In the genomic region with DNA sequence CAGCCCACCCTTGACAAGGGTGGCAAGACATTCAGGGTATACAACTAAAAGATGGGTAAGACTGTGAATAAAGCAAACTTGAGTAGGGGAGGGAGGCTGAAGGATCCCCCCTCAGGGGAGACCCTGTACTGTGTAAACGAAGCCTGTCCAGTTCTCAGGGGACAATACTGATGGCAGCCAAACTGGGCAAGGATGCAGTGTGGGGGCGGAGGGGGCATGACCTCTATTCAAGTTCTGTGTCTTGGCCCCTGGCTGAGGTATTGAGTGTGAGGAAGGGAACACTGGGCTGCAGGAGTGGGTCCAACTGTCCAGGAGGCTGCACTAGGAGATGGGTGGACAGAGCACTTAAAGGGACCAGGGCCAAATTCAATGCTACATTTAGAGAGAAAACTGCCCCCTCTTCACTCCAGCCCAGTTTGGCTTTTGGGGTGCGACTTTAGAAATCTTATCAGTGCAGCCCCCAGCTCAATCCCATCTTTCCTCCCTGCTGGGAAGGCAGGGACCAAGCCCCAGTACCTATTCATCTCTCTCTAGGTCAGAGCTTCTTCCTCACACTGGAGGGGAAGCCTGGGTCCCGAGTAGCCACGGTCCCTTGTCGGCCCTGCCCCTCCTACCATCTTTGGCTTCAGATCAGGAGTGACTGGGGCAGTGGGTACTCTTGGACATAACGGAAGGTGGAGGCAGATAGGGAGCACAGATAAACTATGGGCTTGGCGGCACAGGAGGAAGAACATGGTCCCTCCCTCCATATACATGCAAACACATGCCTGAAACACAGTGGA, we compare ENCODE assay signal across 32 cellular contexts. TPM values are rescaled to one million over a fixed set of nuclear protein-coding genes. Genes with fewer than 3 reads are reported as not detected.
DNase-seq lines count a peak whose midpoint lies in the region; ATAC-seq and TF ChIP-seq lines count a peak whose summit lies in the region.
"Had no signal": no experiment of that assay in that cellular context is flagged by ENCODE, and none has a peak within 500 bp of the region (broad histone marks: within the 10 kb centered on the region; RNA-seq: fewer than 3 reads in every experiment).

No MANE protein-coding gene starts in this region.

- in situ Hi-C loops in mammary epithelial cell (cut with MboI; ENCODE audit: low sequenced_read_pairs in 2 of 2), result no loop called here

- H3K4me1 Mint-ChIP-seq in T-helper 1 cell treated with Interleukin-12 subunit alpha and Interleukin-12 subunit beta and Interleukin-4 antibody, amounts not matched to agents 30 μg/mL and 1 μg/mL, for 36 hours (ENCODE audit: low read depth), result no peaks in the 10 kb centered on the region
- peaks cover 1% of the 10 kb centered on the region for H3K4me1 Mint-ChIP-seq in stimulated activated effector memory CD8-positive, alpha-beta T cell treated with anti-CD3 and anti-CD28 coated beads, Interleukin-12 subunit alpha, Interleukin-12 subunit beta, amount 100 ng/mL, for 72 hours
- H3K4me1 Mint-ChIP-seq: immature natural killer cell had no signal

- H3K36me3 ChIP-seq in Karpas-422 (ENCODE audit: insufficient read depth, low read length), result peaks cover 13% of the 10 kb centered on the region
- H3K36me3 ChIP-seq in mammary epithelial cell (ENCODE audit: insufficient read depth, low read length), result peaks cover 21% of the 10 kb centered on the region
- H3K36me3 ChIP-seq in mucosa of descending colon (ENCODE audit: low read depth), result peaks cover 17% of the 10 kb centered on the region

- no peak overlapping the region for H3K9ac ChIP-seq in Karpas-422 (ENCODE audit: low read length)
- H3K9ac ChIP-seq in mammary epithelial cell (ENCODE audit: insufficient read depth, low read length), result no peak overlapping the region

- H2AFZ ChIP-seq in Karpas-422 (ENCODE audit: low read length), result no peak overlapping the region
- H2AFZ ChIP-seq in mammary epithelial cell (ENCODE audit: low read depth, low read length), result no peak overlapping the region

- H3K4me3 ChIP-seq in Karpas-422 (ENCODE audit: low read length) (no peak overlapping the region), mammary epithelial cell (replicated peaks in 1 of 3; ENCODE audit: insufficient read depth in 1 of 3, low read depth in 2 of 3, low read length in 3 of 3) (no peak overlapping the region), mucosa of descending colon (no peak overlapping the region)
- H3K4me3 ChIP-seq: esophagus muscularis mucosa, spleen had no signal

- no peaks in the 10 kb centered on the region for H3K9me2 ChIP-seq in Karpas-422 (replicated peaks; ENCODE audit: insufficient read depth, low read length)

- no peaks in the 10 kb centered on the region for H3K27me3 Mint-ChIP-seq in T-helper 1 cell treated with Interleukin-12 subunit alpha and Interleukin-12 subunit beta and Interleukin-4 antibody, amounts not matched to agents 30 μg/mL and 1 μg/mL, for 36 hours (ENCODE audit: low read depth)
- H3K27me3 Mint-ChIP-seq: naive B cell had no signal

- H3K27me3 ChIP-seq in Karpas-422 (ENCODE audit: low read length) (no peaks in the 10 kb centered on the region), mammary epithelial cell (ENCODE audit: insufficient read depth, low read length) (no peaks in the 10 kb centered on the region)
- H3K27me3 ChIP-seq: brain microvascular endothelial cell, esophagus muscularis mucosa, spleen had no signal

- intact Hi-C loops in mammary epithelial cell (cut with micrococcal nuclease) (no loop called here), mucosa of descending colon (cut with DNase I, micrococcal nuclease) (no loop called here)

- no peaks in the 10 kb centered on the region for H3K9me3 Mint-ChIP-seq in T-helper 1 cell treated with Interleukin-12 subunit alpha and Interleukin-12 subunit beta and Interleukin-4 antibody, amounts not matched to agents 30 μg/mL and 1 μg/mL, for 36 hours
- H3K9me3 Mint-ChIP-seq in stimulated activated effector memory CD8-positive, alpha-beta T cell treated with anti-CD3 and anti-CD28 coated beads, Interleukin-12 subunit alpha, Interleukin-12 subunit beta, amount 100 ng/mL, for 72 hours, result no peaks in the 10 kb centered on the region
- H3K9me3 Mint-ChIP-seq: activated T-cell treated with anti-CD3 and anti-CD28 coated beads, Interleukin-2, amount 50 U/mL, for 4 hours; immature natural killer cell; naive B cell had no signal

- dilution Hi-C loops in mammary epithelial cell (cut with HindIII; ENCODE audit: low sequenced_read_pairs), result no loop called here

- DNase-seq in T-helper 1 cell (no peak), Karpas-422 (no peak), mammary epithelial cell (no peak), mucosa of descending colon (no peak), NCI-H226 (no peak)
- no peak for DNase-seq in stimulated activated effector memory CD8-positive, alpha-beta T cell treated with anti-CD3 and anti-CD28 coated beads, Interleukin-12 subunit alpha, Interleukin-12 subunit beta, amount 100 ng/mL, for 72 hours (ENCODE audit: low spot score in 2 of 2)
- DNase-seq: activated CD4-positive, CD25-positive, alpha-beta regulatory T cell treated with anti-CD3 and anti-CD28 coated beads, Interleukin-2, amount 50 U/mL, for 72 hours; activated CD8-positive, alpha-beta memory T cell treated with anti-CD3 and anti-CD28 coated beads for 24 hours; activated naive CD4-positive, alpha-beta T cell treated with Interleukin-2 at 50 U/mL for 16 hours; activated T-cell treated with anti-CD3 and anti-CD28 coated beads, Interleukin-2, amount 50 U/mL, for 4 hours; brain microvascular endothelial cell; COR-L47; DMS79 treated with DMSO at 0.1 percent for 48 hours; effector CD4-positive, alpha-beta T cell; hippocampal formation; immature natural killer cell; naive B cell; NCI-H1048; NCI-H1930; retina; SHP77; spleen; stimulated activated CD4-positive, alpha-beta T cell treated with anti-CD3 and anti-CD28 coated beads, Interleukin-4, amount 100 ng/mL, for 1 hour; stimulated activated naive CD4-positive, alpha-beta T cell treated with Interleukin-2 at 50 U/mL for 16 hours had no signal

- H4K20me1 ChIP-seq in Karpas-422 (ENCODE audit: insufficient read depth, low read depth, low read length), result no peaks in the 10 kb centered on the region
- no peaks in the 10 kb centered on the region for H4K20me1 ChIP-seq in mammary epithelial cell (ENCODE audit: insufficient read depth, low read length)

- H3K36me3 Mint-ChIP-seq in T-helper 1 cell treated with Interleukin-12 subunit alpha and Interleukin-12 subunit beta and Interleukin-4 antibody, amounts not matched to agents 30 μg/mL and 1 μg/mL, for 36 hours (ENCODE audit: low read depth), result peaks cover 26% of the 10 kb centered on the region
- peaks cover 70% of the 10 kb centered on the region for H3K36me3 Mint-ChIP-seq in stimulated activated effector memory CD8-positive, alpha-beta T cell treated with anti-CD3 and anti-CD28 coated beads, Interleukin-12 subunit alpha, Interleukin-12 subunit beta, amount 100 ng/mL, for 72 hours

- H3K4me1 ChIP-seq in Karpas-422 (ENCODE audit: low read length) (peaks cover 26% of the 10 kb centered on the region), mammary epithelial cell (ENCODE audit: insufficient read depth, low read length) (no peaks in the 10 kb centered on the region), mucosa of descending colon (ENCODE audit: low read depth) (no peaks in the 10 kb centered on the region)

- H3K4me3 Mint-ChIP-seq in T-helper 1 cell treated with Interleukin-12 subunit alpha and Interleukin-12 subunit beta and Interleukin-4 antibody, amounts not matched to agents 30 μg/mL and 1 μg/mL, for 36 hours, result no peak overlapping the region
- H3K4me3 Mint-ChIP-seq in stimulated activated effector memory CD8-positive, alpha-beta T cell treated with anti-CD3 and anti-CD28 coated beads, Interleukin-12 subunit alpha, Interleukin-12 subunit beta, amount 100 ng/mL, for 72 hours, result no peak overlapping the region
- H3K4me3 Mint-ChIP-seq: activated T-cell treated with anti-CD3 and anti-CD28 coated beads, Interleukin-2, amount 50 U/mL, for 4 hours; immature natural killer cell had no signal

- H3K79me2 ChIP-seq in Karpas-422 (ENCODE audit: low read length), result no peaks in the 10 kb centered on the region
- H3K79me2 ChIP-seq in mammary epithelial cell (ENCODE audit: insufficient read depth, low read length), result no peaks in the 10 kb centered on the region

- CTCF ChIA-PET in mammary epithelial cell (lab: Charles Lee; ENCODE audit: low non-redundant PET), result no interaction called here

- H3K4me2 ChIP-seq in Karpas-422 (ENCODE audit: low read depth, low read length, poor library complexity, severe bottlenecking) (no peak overlapping the region), mammary epithelial cell (ENCODE audit: insufficient read depth, low read depth, low read length) (no peak overlapping the region)

- no peak for ATAC-seq in stimulated activated effector memory CD8-positive, alpha-beta T cell treated with anti-CD3 and anti-CD28 coated beads, Interleukin-12 subunit alpha, Interleukin-12 subunit beta, amount 100 ng/mL, for 72 hours
- no peak for ATAC-seq in mucosa of descending colon
- no peak for ATAC-seq in GM19463 (IDR thresholded peaks at IDR 0.05; ENCODE audit: unreplicated experiment)
- ATAC-seq: activated T-cell treated with anti-CD3 and anti-CD28 coated beads, Interleukin-2, amount 50 U/mL, for 4 hours; left lobe of liver had no signal

- BruUV-seq in mammary epithelial cell (replicated peaks; lab: Mats Ljungman, UMichigan), result TSS peak; percentile 4

- WGBS in mammary epithelial cell (ENCODE audit: low coverage, missing lambda C conversion rate), result 77% methylated on average over 7 of the region's 8 CpGs

- peak overlapping the region; percentile 49 for H3K27ac Mint-ChIP-seq in T-helper 1 cell treated with Interleukin-12 subunit alpha and Interleukin-12 subunit beta and Interleukin-4 antibody, amounts not matched to agents 30 μg/mL and 1 μg/mL, for 36 hours
- H3K27ac Mint-ChIP-seq in stimulated activated effector memory CD8-positive, alpha-beta T cell treated with anti-CD3 and anti-CD28 coated beads, Interleukin-12 subunit alpha, Interleukin-12 subunit beta, amount 100 ng/mL, for 72 hours, result peak overlapping the region; percentile 79

- TF ChIP-seq CTCF in mammary epithelial cell (conservative IDR thresholded peaks at IDR 0.05 in 1 of 2, IDR thresholded peaks at IDR 0.05 in 1 of 2; ENCODE audit: extremely low read depth in 1 of 2, insufficient read depth in 1 of 2, low read depth in 1 of 2, low read length in 2 of 2) (no peak), mucosa of descending colon (IDR thresholded peaks at IDR 0.05) (no peak)

- H3K27ac ChIP-seq in Karpas-422 (ENCODE audit: low read length) (0 out of 2 replicates have a peak overlapping the region, but pooled peaks have one; percentile 38), mammary epithelial cell (ENCODE audit: insufficient read depth, low read depth, low read length) (no peak overlapping the region)
- H3K27ac ChIP-seq: brain microvascular endothelial cell, esophagus muscularis mucosa had no signal

- no peaks in the 10 kb centered on the region for H3K9me3 ChIP-seq in Karpas-422 (ENCODE audit: low read length)
- no peaks in the 10 kb centered on the region for H3K9me3 ChIP-seq in mammary epithelial cell (replicated peaks; ENCODE audit: insufficient read depth, low read length)
- no peaks in the 10 kb centered on the region for H3K9me3 ChIP-seq in mucosa of descending colon
- H3K9me3 ChIP-seq: esophagus muscularis mucosa, spleen had no signal

RNA-seq across cellular contexts. Expression of gene SLC39A5, which starts 11.8 kb away (rescaled TPM):
- 0.61 TPM in 1 of 2 replicates, not detected in the other for total RNA-seq in Karpas-422 (2014; rRNA removed; shearing (Covaris generic); ENCODE audit: low replicate concordance)
- total RNA-seq in mammary epithelial cell (under 1 TPM in 1 of 2 donors, not detected in 1; 0.45 TPM), mucosa of descending colon (100 to 1,000 TPM in 2 of 3 donors, 10 to 100 TPM in 1; 88.4 to 298 (median 129) TPM)
- not detected for polyA plus RNA-seq in mammary epithelial cell
- polyA minus RNA-seq in mammary epithelial cell, result not detected
- total RNA-seq: A172, esophagus muscularis mucosa, frontal cortex, H4, osteocyte had no signal
- polyA plus RNA-seq: immature natural killer cell had no signal

RNA-seq across cellular contexts. Expression of gene ANKRD52, which starts 16.6 kb away (rescaled TPM):
- total RNA-seq in Karpas-422 (2014; rRNA removed; shearing (Covaris generic); ENCODE audit: low replicate concordance), result 14.3 and 18.2 TPM in 2 replicates
- total RNA-seq in mammary epithelial cell (10 to 100 TPM; 22.8 to 45.2 TPM), mucosa of descending colon (10 to 100 TPM; 35.6 to 53.8 (median 43.1) TPM)
- polyA plus RNA-seq in mammary epithelial cell, result 18.0 TPM
- 141 TPM for polyA minus RNA-seq in mammary epithelial cell

RNA-seq across cellular contexts. Expression of gene NABP2, which starts 17.5 kb away (rescaled TPM):
- 45.6 and 54.2 TPM in 2 replicates for total RNA-seq in Karpas-422 (2014; rRNA removed; shearing (Covaris generic); ENCODE audit: low replicate concordance)
- total RNA-seq in mammary epithelial cell, result 10 to 100 TPM; 18.3 to 37.5 TPM
- polyA plus RNA-seq in mammary epithelial cell, result 61.2 TPM
- polyA minus RNA-seq in mammary epithelial cell, result 25.3 TPM
- 10 to 100 TPM; 22.2 to 37.3 (median 30.2) TPM for total RNA-seq in mucosa of descending colon

RNA-seq across cellular contexts. Expression of gene RNF41, which starts 19.9 kb away (rescaled TPM):
- 52.0 and 63.6 TPM in 2 replicates for total RNA-seq in Karpas-422 (2014; rRNA removed; shearing (Covaris generic); ENCODE audit: low replicate concordance)
- total RNA-seq in mammary epithelial cell (100 to 1,000 TPM in 1 of 2 donors, 10 to 100 TPM in 1; 66.8 to 151 TPM), mucosa of descending colon (10 to 100 TPM; 30.4 to 51.5 (median 32.1) TPM)
- polyA plus RNA-seq in mammary epithelial cell, result 51.7 TPM
- 115 TPM for polyA minus RNA-seq in mammary epithelial cell

RNA-seq across cellular contexts. Expression of gene COQ10A, which starts 25.1 kb away (rescaled TPM):
- 32.7 and 38.9 TPM in 2 replicates for total RNA-seq in Karpas-422 (2014; rRNA removed; shearing (Covaris generic); ENCODE audit: low replicate concordance)
- total RNA-seq in mammary epithelial cell (1 to 10 TPM; 3.7 to 4.2 TPM), mucosa of descending colon (10 to 100 TPM in 1 of 3 donors, 1 to 10 TPM in 2; 4.0 to 12.7 (median 5.3) TPM)
- 8.0 TPM for polyA plus RNA-seq in mammary epithelial cell
- not detected for polyA minus RNA-seq in mammary epithelial cell

Comparison
In these comparisons a context has a peak if more than half of its experiments do, and no peak if none do; other contexts are left out.
1. RNA of gene SLC39A5, which starts 11.8 kb away (total RNA-seq): 88.4 to 298 TPM in mucosa of descending colon; 0.45 TPM in mammary epithelial cell and 0.61 TPM in Karpas-422; every median in the first group is over 10 times any median in the second.